In genomic region chr5:56110646-56111403, GRCh38 we compare ENCODE assay signal across 26 cellular contexts.
DNase-seq lines count a peak whose midpoint lies in the region; ATAC-seq, FAIRE-seq and TF ChIP-seq lines count a peak whose summit lies in the region.
"Had no signal": no experiment of that assay in that cellular context is flagged by ENCODE, and none has a peak within 500 bp of the region (broad histone marks: within the 10 kb centered on the region; RNA-seq: fewer than 3 reads in every experiment).

No MANE protein-coding gene starts in this region.

- CTCF ChIA-PET in A549 (lab: Yijun Ruan, JAX) = interaction anchor here (0.6 to 2.5 kb wide), 4 partner anchors 11 to 231 kb away, joined by 3 to 6 read pairs (median 4); no protein-coding TSS in a partner anchor

- POLR2A ChIA-PET in A549 (lab: Yijun Ruan, JAX) = interaction anchor here (1.4 to 1.7 kb wide), 2 partner anchors 12 to 13 kb away, joined by 3 to 4 read pairs; no protein-coding TSS in a partner anchor

- H3K4me1 ChIP-seq in A549 = peaks cover 48% of the 10 kb centered on the region
- no peaks in the 10 kb centered on the region for H3K4me1 ChIP-seq in sigmoid colon

- in situ Hi-C loops in astrocyte of the spinal cord (cut with HindIII; ENCODE audit: low sequenced_read_pairs) = no loop called here

- TF ChIP-seq RAD21 in A549 (conservative IDR thresholded peaks at IDR 0.05 in 1 of 2, IDR thresholded peaks at IDR 0.05 in 1 of 2) = no peak

- FAIRE-seq in A549 (lab: Jason Lieb, UNC) = no peak
- FAIRE-seq: A204.1, frontal cortex, HepG2, islet of Langerhans had no signal

- peak overlapping the region; percentile 73 to 88 for H3K27ac ChIP-seq in A549
- no peak overlapping the region for H3K27ac ChIP-seq in sigmoid colon
- H3K27ac ChIP-seq: BLaER1 treated with 17β-estradiol and CSF1 and Interleukin-3, amounts not matched to agents 10 nM and 100 nM; epithelial cell of prostate; WERI-Rb-1 had no signal

- H3K4me2 ChIP-seq in A549 = peak overlapping the region; percentile 19

- WGBS in A549 (ENCODE audit: missing lambda C conversion rate) = 92% methylated on average over 6 of the region's 6 CpGs
- WGBS in sigmoid colon, 2 donors = 94 to 95% methylated on average over 6 of the region's 6 CpGs

- TF ChIP-seq POLR2A in A549 (IDR thresholded peaks at IDR 0.05; ENCODE audit: low read length) = no peak
- TF ChIP-seq POLR2A in sigmoid colon (IDR thresholded peaks at IDR 0.05) = no peak

- intact Hi-C loops in sigmoid colon (cut with DNase I) = no loop called here

- H3K36me3 ChIP-seq in sigmoid colon = no peaks in the 10 kb centered on the region
- H3K36me3 ChIP-seq: BLaER1 treated with 17β-estradiol and CSF1 and Interleukin-3, amounts not matched to agents 10 nM and 100 nM had no signal

- H3K9me3 ChIP-seq in A549 (no peaks in the 10 kb centered on the region), sigmoid colon (no peaks in the 10 kb centered on the region)
- H3K9me3 ChIP-seq: BLaER1 treated with 17β-estradiol and CSF1 and Interleukin-3, amounts not matched to agents 10 nM and 100 nM; mucosa of descending colon had no signal

- no peaks in the 10 kb centered on the region for H3K27me3 ChIP-seq in sigmoid colon
- H3K27me3 ChIP-seq: BLaER1 treated with 17β-estradiol and CSF1 and Interleukin-3, amounts not matched to agents 10 nM and 100 nM had no signal

- DNase-seq in A549 (ENCODE audit: low read depth in 1 of 2, low spot score in 1 of 2) (no peak), ELR (ENCODE audit: low read depth) (peak; percentile 15), astrocyte of the spinal cord (ENCODE audit: low read depth, low spot score) (peak; percentile 35), kidney tubule cell (ENCODE audit: low spot score) (peak; percentile 22), DMS 273 (lab: John Stamatoyannopoulos, UW; ENCODE audit: unreplicated experiment) (no peak), sigmoid colon (no peak)
- DNase-seq in stimulated activated CD4-positive, alpha-beta T cell treated with anti-CD3 and anti-CD28 coated beads, Interleukin-2, amount 100 ng/mL, for 24 hours = no peak
- DNase-seq: activated CD4-positive, alpha-beta T cell treated with anti-CD3 and anti-CD28 coated beads, Interleukin-2, amount 10 ng/mL, durations not matched to agents 24 days and 14 days; activated naive CD4-positive, alpha-beta T cell; activated T-cell treated with anti-CD3 and anti-CD28 coated beads, Interleukin-2, amount 50 U/mL, for 48 hours; anterior cingulate cortex; Calu3; cerebellar nuclear complex; hypothalamus; mucosa of descending colon; NCI-H187; NCI-H526 treated with DMSO at 0.1 percent for 48 hours; WERI-Rb-1 had no signal

- no peak for TF ChIP-seq CTCF in A549 (IDR thresholded peaks at IDR 0.05)
- TF ChIP-seq CTCF in astrocyte of the spinal cord (IDR thresholded peaks at IDR 0.05; ENCODE audit: low read depth, low read length) = no peak
- no peak for TF ChIP-seq CTCF in sigmoid colon (IDR thresholded peaks at IDR 0.05)

- ATAC-seq in A549 = peak in 1 of 2 experiments; percentile 16; a peak in 1 of 6 replicates
- ATAC-seq in HG02571 (IDR thresholded peaks at IDR 0.05; ENCODE audit: unreplicated experiment) = no peak
- ATAC-seq: HCT116, HepG2, mucosa of descending colon had no signal

- TF ChIP-seq EP300 in A549 (IDR thresholded peaks at IDR 0.05) (no peak), sigmoid colon (IDR thresholded peaks at IDR 0.05) (no peak)

- H3K4me3 ChIP-seq in A549 (no peak overlapping the region), astrocyte of the spinal cord (ENCODE audit: low read depth, low read length) (no peak overlapping the region), sigmoid colon (no peak overlapping the region)
- H3K4me3 ChIP-seq: BLaER1 treated with 17β-estradiol and CSF1 and Interleukin-3, amounts not matched to agents 10 nM and 100 nM; mucosa of descending colon had no signal

TF ChIP-seq in A549, 52 proteins besides CTCF, POLR2A, EP300 and RAD21:
- TF ChIP-seq CHD4 (IDR thresholded peaks at IDR 0.05; ENCODE audit: borderline replicate concordance) (no peak), SREBF2 (IDR thresholded peaks at IDR 0.05) (no peak), RARB (CRISPR knock-in tag; IDR thresholded peaks at IDR 0.05) (no peak), RNF2 (IDR thresholded peaks at IDR 0.05; ENCODE audit: borderline replicate concordance, low read depth) (no peak)
- TF ChIP-seq, protein P1, sequence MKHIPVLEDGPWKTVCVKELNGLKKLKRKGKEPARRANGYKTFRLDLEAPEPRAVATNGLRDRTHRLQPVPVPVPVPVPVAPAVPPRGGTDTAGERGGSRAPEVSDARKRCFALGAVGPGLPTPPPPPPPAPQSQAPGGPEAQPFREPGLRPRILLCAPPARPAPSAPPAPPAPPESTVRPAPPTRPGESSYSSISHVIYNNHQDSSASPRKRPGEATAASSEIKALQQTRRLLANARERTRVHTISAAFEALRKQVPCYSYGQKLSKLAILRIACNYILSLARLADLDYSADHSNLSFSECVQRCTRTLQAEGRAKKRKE (CRISPR knock-in tag; IDR thresholded peaks at IDR 0.05; ENCODE audit: low read depth) = no peak
- TF ChIP-seq, protein P2, sequence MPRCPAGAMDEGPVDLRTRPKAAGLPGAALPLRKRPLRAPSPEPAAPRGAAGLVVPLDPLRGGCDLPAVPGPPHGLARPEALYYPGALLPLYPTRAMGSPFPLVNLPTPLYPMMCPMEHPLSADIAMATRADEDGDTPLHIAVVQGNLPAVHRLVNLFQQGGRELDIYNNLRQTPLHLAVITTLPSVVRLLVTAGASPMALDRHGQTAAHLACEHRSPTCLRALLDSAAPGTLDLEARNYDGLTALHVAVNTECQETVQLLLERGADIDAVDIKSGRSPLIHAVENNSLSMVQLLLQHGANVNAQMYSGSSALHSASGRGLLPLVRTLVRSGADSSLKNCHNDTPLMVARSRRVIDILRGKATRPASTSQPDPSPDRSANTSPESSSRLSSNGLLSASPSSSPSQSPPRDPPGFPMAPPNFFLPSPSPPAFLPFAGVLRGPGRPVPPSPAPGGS (IDR thresholded peaks at IDR 0.05) = no peak

Comparison
In these comparisons a context has a peak if more than half of its experiments do, and no peak if none do; other contexts are left out.
1. DNase-seq: peak in ELR (single experiment), astrocyte of the spinal cord (single experiment) and kidney tubule cell (single experiment); none in A549 (0 of 2), DMS 273 (single experiment), sigmoid colon (single experiment) and stimulated activated CD4-positive, alpha-beta T cell treated with anti-CD3 and anti-CD28 coated beads, Interleukin-2, amount 100 ng/mL, for 24 hours (0 of 2).
2. H3K27ac ChIP-seq: peak in A549 (2 of 2); none in sigmoid colon (0 of 4).